In the genomic region with DNA sequence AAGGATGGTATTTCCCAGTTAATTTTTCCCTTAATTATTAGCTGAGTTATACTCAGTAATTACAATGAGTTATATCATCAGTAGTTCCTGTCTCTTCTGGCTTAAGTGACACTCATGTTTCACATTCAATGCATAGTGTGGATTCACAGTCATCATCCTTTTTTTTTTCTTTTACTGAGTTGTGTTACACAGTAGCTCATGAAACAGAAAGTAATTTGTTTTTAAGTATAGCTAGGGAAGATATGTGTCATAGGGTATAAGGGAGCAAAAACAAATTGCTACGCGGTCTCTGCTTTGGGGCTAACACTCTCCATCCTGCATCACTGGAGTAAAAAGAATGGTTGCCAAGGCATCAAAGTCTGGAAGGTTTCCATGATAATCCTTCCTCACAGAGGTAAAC, we compare ENCODE assay signal across 27 cellular contexts.
"Had no signal": no experiment of that assay in that cellular context is flagged by ENCODE, and none has a peak within 500 bp of the region (broad histone marks: within the 10 kb centered on the region; RNA-seq: fewer than 3 reads in every experiment).

No MANE protein-coding gene starts in this region.

- H3K9me3 ChIP-seq: esophagus muscularis mucosa, gastrocnemius medialis, heart left ventricle had no signal

- H3K4me1 ChIP-seq: esophagus muscularis mucosa, foreskin keratinocyte, gastrocnemius medialis, heart left ventricle had no signal

- H3K36me3 ChIP-seq: brain microvascular endothelial cell, esophagus muscularis mucosa, gastrocnemius medialis, heart left ventricle, WERI-Rb-1 had no signal

- DNase-seq: activated B cell treated with CpG ODN at 0.5 μM for 24 hours; activated CD4-positive, alpha-beta T cell treated with anti-CD3 and anti-CD28 coated beads for 48 hours; activated CD4-positive, alpha-beta T cell treated with anti-CD3 and anti-CD28 coated beads, Interleukin-2, amount 50 U/mL, for 1 hour; activated CD4-positive, alpha-beta T cell treated with anti-CD3 and anti-CD28 coated beads, Interleukin-2, amount 50 U/mL, for 48 hours; activated CD8-positive, alpha-beta memory T cell treated with anti-CD3 and anti-CD28 coated beads for 24 hours; activated CD8-positive, alpha-beta T cell treated with anti-CD3 and anti-CD28 coated beads for 36 hours; activated effector memory CD4-positive, alpha-beta T cell treated with Interleukin-2 at 50 U/mL for 16 hours; activated gamma-delta T cell treated with Interleukin-2 at 50 U/mL for 16 hours; activated naive CD4-positive, alpha-beta T cell treated with anti-CD3 and anti-CD28 coated beads, Interleukin-2, amount 50 U/mL, for 16 hours; activated naive CD4-positive, alpha-beta T cell treated with Interleukin-2 at 50 U/mL for 16 hours; activated T-cell treated with anti-CD3 and anti-CD28 coated beads, Interleukin-2, amount 50 U/mL, for 4 hours; amniotic stem cell; anterior cingulate cortex; brain microvascular endothelial cell; dorsolateral prefrontal cortex; effector memory CD8-positive, alpha-beta T cell; erythroblast; foreskin keratinocyte; gastrocnemius medialis; glutamatergic neuron; heart left ventricle; T-helper 17 cell; T1000; WERI-Rb-1 had no signal

- H3K27me3 ChIP-seq: brain microvascular endothelial cell, esophagus muscularis mucosa, foreskin keratinocyte, gastrocnemius medialis, heart left ventricle had no signal

- H3K27ac ChIP-seq: brain microvascular endothelial cell, coronary artery, dorsolateral prefrontal cortex, esophagus muscularis mucosa, foreskin keratinocyte, gastrocnemius medialis, heart left ventricle, WERI-Rb-1 had no signal

- ATAC-seq: activated CD8-positive, alpha-beta T cell treated with anti-CD3 and anti-CD28 coated beads for 36 hours; activated T-cell treated with anti-CD3 and anti-CD28 coated beads, Interleukin-2, amount 50 U/mL, for 4 hours; activated T-helper 17 cell treated with anti-CD3 and anti-CD28 coated beads, Interleukin-2, amount 50 U/mL, for 72 hours; effector memory CD8-positive, alpha-beta T cell; foreskin keratinocyte; gastrocnemius medialis; heart left ventricle; T-helper 17 cell had no signal

- H3K4me3 ChIP-seq: coronary artery, dorsolateral prefrontal cortex, esophagus muscularis mucosa, gastrocnemius medialis, heart left ventricle had no signal
